ENCODE assay signal across 7 cellular contexts in the genomic region with DNA sequence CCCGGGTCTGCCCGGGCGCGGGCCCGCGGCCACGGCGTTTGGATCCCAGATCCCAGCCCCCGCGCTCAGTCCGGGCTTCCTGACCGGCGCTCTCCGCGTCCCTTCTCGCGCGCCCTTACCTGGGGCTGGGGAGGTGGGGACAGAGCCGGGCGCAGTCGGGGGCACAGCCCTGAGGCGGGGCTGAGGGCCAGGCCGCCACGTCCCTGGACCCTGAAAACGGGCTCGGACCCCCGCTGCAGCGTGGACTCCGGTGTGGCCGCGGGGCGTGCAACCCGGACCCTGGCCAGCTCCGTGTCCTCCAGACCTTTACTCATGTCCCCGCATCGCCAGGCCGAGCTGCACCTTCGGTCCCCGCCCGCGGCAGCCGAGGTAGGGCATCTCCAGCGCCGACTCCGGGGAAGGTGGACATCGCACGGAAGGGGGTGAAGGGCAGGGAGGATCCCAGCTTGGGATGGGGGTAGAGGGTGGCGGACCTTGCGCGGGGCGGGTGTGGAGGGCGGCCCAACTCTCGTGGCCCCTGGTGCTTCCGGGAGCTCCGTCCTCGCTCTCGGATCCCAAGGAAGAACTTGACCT. TPM values are rescaled to one million over a fixed set of nuclear protein-coding genes. Genes with fewer than 3 reads are reported as not detected.
A peak's percentile ranks its signal among the peaks of the same experiment; 100 is the strongest.
DNase-seq lines count a peak whose midpoint lies in the region; ATAC-seq and TF ChIP-seq lines count a peak whose summit lies in the region.

No MANE protein-coding gene starts in this region.

- no peak overlapping the region for H3K14ac ChIP-seq in H9 (ENCODE audit: insufficient read depth, low read length)

- peak overlapping the region; percentile 71 to 86 for H3K4me3 Mint-ChIP-seq in H9
- H3K4me3 Mint-ChIP-seq in activated naive CD8-positive, alpha-beta T cell treated with anti-CD3 and anti-CD28 coated beads for 36 hours, result peak overlapping the region; percentile 63
- peak overlapping the region; percentile 65 for H3K4me3 Mint-ChIP-seq in stimulated activated effector memory CD8-positive, alpha-beta T cell treated with anti-CD3 and anti-CD28 coated beads, Interleukin-12 subunit alpha, Interleukin-12 subunit beta, amount 100 ng/mL, for 72 hours

- H3T11ph ChIP-seq in H9 (ENCODE audit: low read length), result no peak overlapping the region

- H2AFZ ChIP-seq in H9 (ENCODE audit: low read length), result no peak overlapping the region

- no peak overlapping the region for H4K5ac ChIP-seq in H9 (ENCODE audit: insufficient read length, low read depth, low read length)

- H3K23ac ChIP-seq in H9 (ENCODE audit: insufficient read length, low read depth, low read length), result no peak overlapping the region

- no peaks in the 10 kb centered on the region for H3K9me3 Mint-ChIP-seq in H9
- H3K9me3 Mint-ChIP-seq in activated naive CD8-positive, alpha-beta T cell treated with anti-CD3 and anti-CD28 coated beads for 36 hours, result no peaks in the 10 kb centered on the region
- no peaks in the 10 kb centered on the region for H3K9me3 Mint-ChIP-seq in stimulated activated effector memory CD8-positive, alpha-beta T cell treated with anti-CD3 and anti-CD28 coated beads, Interleukin-12 subunit alpha, Interleukin-12 subunit beta, amount 100 ng/mL, for 72 hours

- H3K36me3 ChIP-seq in iPS-18a (ENCODE audit: control insufficient read depth, low read depth, low read length), result peaks cover 14% of the 10 kb centered on the region

- H3K27ac ChIP-seq in H9 (ENCODE audit: insufficient read length, low read depth, low read length) (no peak overlapping the region), iPS-18a (ENCODE audit: low read length) (no peak overlapping the region)

- H2BK5ac ChIP-seq in H9 (ENCODE audit: insufficient read length, low read length), result no peak overlapping the region

- H3K36me3 Mint-ChIP-seq in H9 (ENCODE audit: insufficient read depth in 1 of 3, low read depth in 3 of 3), result peaks cover 5 to 22% (median 21%) of the 10 kb centered on the region in 3 experiments; a peak in 6 of 7 replicates
- H3K36me3 Mint-ChIP-seq in activated naive CD8-positive, alpha-beta T cell treated with anti-CD3 and anti-CD28 coated beads for 36 hours, result peaks cover 9% of the 10 kb centered on the region
- peaks cover 42% of the 10 kb centered on the region for H3K36me3 Mint-ChIP-seq in stimulated activated effector memory CD8-positive, alpha-beta T cell treated with anti-CD3 and anti-CD28 coated beads, Interleukin-12 subunit alpha, Interleukin-12 subunit beta, amount 100 ng/mL, for 72 hours

- H3K4me2 ChIP-seq in H9 (ENCODE audit: insufficient read depth, insufficient read length, low read length), result peak overlapping the region; percentile 23

- H2AK5ac ChIP-seq in H9 (ENCODE audit: insufficient read length, low read length), result no peak overlapping the region

- H3K4me1 ChIP-seq in H9 (ENCODE audit: insufficient read depth, low read length), result no peaks in the 10 kb centered on the region
- peaks cover 4% of the 10 kb centered on the region for H3K4me1 ChIP-seq in iPS-18a (ENCODE audit: control insufficient read depth, low read depth, low read length)

- no peaks in the 10 kb centered on the region for H3K79me1 ChIP-seq in H9 (ENCODE audit: insufficient read depth, low read depth, low read length, poor library complexity, severe bottlenecking)

- H3K79me2 ChIP-seq in H9 (ENCODE audit: insufficient read depth, low read length), result no peaks in the 10 kb centered on the region

- peaks cover 27% of the 10 kb centered on the region for H3K27me3 Mint-ChIP-seq in H9 (ENCODE audit: low read depth)
- H3K27me3 Mint-ChIP-seq in activated naive CD8-positive, alpha-beta T cell treated with anti-CD3 and anti-CD28 coated beads for 36 hours, result peaks cover 38% of the 10 kb centered on the region

- H2BK15ac ChIP-seq in H9 (ENCODE audit: low read depth, low read length), result no peak overlapping the region

- H3K27me3 ChIP-seq in H9 (ENCODE audit: insufficient read depth, low read length), result no peaks in the 10 kb centered on the region
- H3K27me3 ChIP-seq in iPS-18a (ENCODE audit: control insufficient read depth, insufficient read depth, low read length), result peaks cover 29% of the 10 kb centered on the region

- H3K18ac ChIP-seq in H9 (ENCODE audit: insufficient read length, low read depth, low read length), result no peak overlapping the region

- no peak overlapping the region for H4K91ac ChIP-seq in H9 (ENCODE audit: insufficient read length, low read depth, low read length)

- peaks cover 4% of the 10 kb centered on the region for H3K23me2 ChIP-seq in H9 (ENCODE audit: insufficient read length, low read depth, low read length, poor library complexity, severe bottlenecking)

- H2BK20ac ChIP-seq in H9 (ENCODE audit: low read depth, low read length, poor library complexity, severe bottlenecking), result no peak overlapping the region

- DNase-seq in H9 (peak; percentile 50), NCI-H1417 treated with DMSO at 0.1 percent for 48 hours (lab: John Stamatoyannopoulos, UW) (no peak), MV-4-11 (lab: John Stamatoyannopoulos, UW) (no peak)
- DNase-seq in activated naive CD8-positive, alpha-beta T cell treated with anti-CD3 and anti-CD28 coated beads for 36 hours, result no peak
- no peak for DNase-seq in stimulated activated effector memory CD8-positive, alpha-beta T cell treated with anti-CD3 and anti-CD28 coated beads, Interleukin-12 subunit alpha, Interleukin-12 subunit beta, amount 100 ng/mL, for 72 hours (ENCODE audit: low spot score in 2 of 2)

- H3K9ac ChIP-seq in H9 (ENCODE audit: extremely low read depth, insufficient read length, low read length), result peak overlapping the region; percentile 8
- no peak overlapping the region for H3K9ac ChIP-seq in iPS-18a (ENCODE audit: low read length)

- no peaks in the 10 kb centered on the region for H4K20me1 ChIP-seq in H9 (ENCODE audit: control insufficient read depth, insufficient read depth, insufficient read length)

- H2BK12ac ChIP-seq in H9 (ENCODE audit: insufficient read length, low read depth, low read length), result no peak overlapping the region

- H3K4me1 Mint-ChIP-seq in H9, result peaks cover 9 to 13% of the 10 kb centered on the region in 2 experiments
- H3K4me1 Mint-ChIP-seq in activated naive CD8-positive, alpha-beta T cell treated with anti-CD3 and anti-CD28 coated beads for 36 hours, result peaks cover 12% of the 10 kb centered on the region
- H3K4me1 Mint-ChIP-seq in stimulated activated effector memory CD8-positive, alpha-beta T cell treated with anti-CD3 and anti-CD28 coated beads, Interleukin-12 subunit alpha, Interleukin-12 subunit beta, amount 100 ng/mL, for 72 hours, result peaks cover 27% of the 10 kb centered on the region

- no CpG with 5 or more reads among the region's 57 CpGs for WGBS in H9 (ENCODE audit: extremely low coverage, insufficient read length, low lambda C conversion rate)

- H3K27ac Mint-ChIP-seq in H9, result no peak overlapping the region
- H3K27ac Mint-ChIP-seq in activated naive CD8-positive, alpha-beta T cell treated with anti-CD3 and anti-CD28 coated beads for 36 hours, result no peak overlapping the region
- no peak overlapping the region for H3K27ac Mint-ChIP-seq in stimulated activated effector memory CD8-positive, alpha-beta T cell treated with anti-CD3 and anti-CD28 coated beads, Interleukin-12 subunit alpha, Interleukin-12 subunit beta, amount 100 ng/mL, for 72 hours

- no peak overlapping the region for H2BK120ac ChIP-seq in H9 (ENCODE audit: low read depth, low read length, poor library complexity, severe bottlenecking)

- no peak overlapping the region for H3K4ac ChIP-seq in H9 (ENCODE audit: low read depth, low read length)

- no peak for TF ChIP-seq CTCF in H9 (conservative IDR thresholded peaks at IDR 0.05)

- H3K4me3 ChIP-seq in iPS-18a (ENCODE audit: low read length), result peak overlapping the region; percentile 50

- no peak overlapping the region for H3K56ac ChIP-seq in H9 (ENCODE audit: insufficient read length, low read depth, low read length)

- ATAC-seq in stimulated activated effector memory CD8-positive, alpha-beta T cell treated with anti-CD3 and anti-CD28 coated beads, Interleukin-12 subunit alpha, Interleukin-12 subunit beta, amount 100 ng/mL, for 72 hours, result peak; percentile 12
- no peak for ATAC-seq in HG03442 (IDR thresholded peaks at IDR 0.05; ENCODE audit: unreplicated experiment)

- no peak overlapping the region for H4K8ac ChIP-seq in H9 (replicated peaks; ENCODE audit: insufficient read length, low read depth, low read length)

- no peaks in the 10 kb centered on the region for H3K9me3 ChIP-seq in H9 (ENCODE audit: control insufficient read depth, low read depth, low read length)
- H3K9me3 ChIP-seq in iPS-18a (ENCODE audit: control insufficient read depth, low read depth, low read length), result no peaks in the 10 kb centered on the region

RNA-seq across cellular contexts. Expression of a gene that starts 9.9 kb away (rescaled TPM):
- total RNA-seq in H9 (2021), result 1.9 and 2.3 TPM in 2 replicates
- total RNA-seq in activated naive CD8-positive, alpha-beta T cell treated with anti-CD3 and anti-CD28 coated beads for 36 hours, result under 1 TPM in 1 of 2 experiments, not detected in 1; 0.14 TPM

RNA-seq across cellular contexts. Expression of a gene that starts 24.9 kb away (rescaled TPM):
- 40.0 and 47.0 TPM in 2 replicates for total RNA-seq in H9 (2021)
- total RNA-seq in activated naive CD8-positive, alpha-beta T cell treated with anti-CD3 and anti-CD28 coated beads for 36 hours, result 10 to 100 TPM; 32.4 to 39.2 TPM

RNA-seq across cellular contexts. Expression of a gene that starts 40.0 kb away (rescaled TPM):
- 105 and 106 TPM in 2 replicates for total RNA-seq in H9 (2021)
- total RNA-seq in activated naive CD8-positive, alpha-beta T cell treated with anti-CD3 and anti-CD28 coated beads for 36 hours, result 10 to 100 TPM; 82.1 to 82.2 TPM

RNA-seq across cellular contexts. Expression of a gene that starts 44.7 kb away (rescaled TPM):
- 23.3 and 24.6 TPM in 2 replicates for total RNA-seq in H9 (2021)
- total RNA-seq in activated naive CD8-positive, alpha-beta T cell treated with anti-CD3 and anti-CD28 coated beads for 36 hours, result 10 to 100 TPM; 34.3 to 34.5 TPM

RNA-seq across cellular contexts. Expression of a gene that starts 57.8 kb away (rescaled TPM):
- not detected in 2 replicates for total RNA-seq in H9 (2021)
- under 1 TPM; 0.14 to 0.43 TPM for total RNA-seq in activated naive CD8-positive, alpha-beta T cell treated with anti-CD3 and anti-CD28 coated beads for 36 hours
